1 cellular context compared by ENCODE assay signal in the genomic region with DNA sequence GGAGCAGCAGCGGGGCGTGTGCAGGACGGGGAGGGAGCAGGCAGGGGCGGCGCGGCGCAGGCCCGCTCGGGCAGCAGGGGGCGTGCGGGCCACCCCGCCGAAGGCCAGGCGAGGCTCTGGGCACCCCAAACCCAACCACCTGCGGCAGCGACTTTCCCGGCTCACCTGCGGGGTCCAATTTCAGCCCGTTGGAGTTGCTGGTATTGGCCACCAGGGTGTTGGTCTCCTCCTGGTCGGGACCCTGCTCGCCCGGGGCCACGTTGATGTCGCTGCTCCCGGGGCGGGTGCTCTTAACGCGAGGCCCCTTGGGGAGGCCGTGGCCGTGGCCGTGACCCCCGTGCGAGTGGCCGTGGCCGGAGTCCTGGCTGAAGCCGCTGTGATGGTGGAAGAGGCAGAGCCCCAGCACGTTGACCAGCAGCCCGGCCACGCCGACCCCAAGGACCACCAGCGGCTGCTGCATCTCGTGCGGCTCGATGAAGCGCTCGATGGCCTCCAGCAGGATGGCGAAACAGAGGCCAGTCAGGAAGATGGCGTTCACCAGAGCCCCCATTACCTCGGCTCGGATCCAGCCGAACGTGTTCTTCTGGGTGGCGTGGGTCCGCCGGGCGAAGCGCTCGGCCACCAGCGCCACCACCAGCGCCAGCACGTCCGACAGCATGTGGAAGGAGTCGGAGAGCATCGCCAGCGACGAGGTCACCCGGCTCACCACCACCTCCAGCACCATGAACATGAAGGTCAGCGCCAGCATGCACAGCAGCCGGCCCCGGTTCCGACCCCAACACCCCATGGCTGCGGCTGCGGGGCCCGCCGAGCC.
A peak's percentile ranks its signal among the peaks of the same experiment; 100 is the strongest.
TF ChIP-seq lines count a peak whose summit lies in the region.

No MANE protein-coding gene starts in this region.

TF ChIP-seq in K562, 482 proteins besides CTCF, POLR2A, EP300 and RAD21 (continued from another document and continues in another):
- TF ChIP-seq, protein P1, sequence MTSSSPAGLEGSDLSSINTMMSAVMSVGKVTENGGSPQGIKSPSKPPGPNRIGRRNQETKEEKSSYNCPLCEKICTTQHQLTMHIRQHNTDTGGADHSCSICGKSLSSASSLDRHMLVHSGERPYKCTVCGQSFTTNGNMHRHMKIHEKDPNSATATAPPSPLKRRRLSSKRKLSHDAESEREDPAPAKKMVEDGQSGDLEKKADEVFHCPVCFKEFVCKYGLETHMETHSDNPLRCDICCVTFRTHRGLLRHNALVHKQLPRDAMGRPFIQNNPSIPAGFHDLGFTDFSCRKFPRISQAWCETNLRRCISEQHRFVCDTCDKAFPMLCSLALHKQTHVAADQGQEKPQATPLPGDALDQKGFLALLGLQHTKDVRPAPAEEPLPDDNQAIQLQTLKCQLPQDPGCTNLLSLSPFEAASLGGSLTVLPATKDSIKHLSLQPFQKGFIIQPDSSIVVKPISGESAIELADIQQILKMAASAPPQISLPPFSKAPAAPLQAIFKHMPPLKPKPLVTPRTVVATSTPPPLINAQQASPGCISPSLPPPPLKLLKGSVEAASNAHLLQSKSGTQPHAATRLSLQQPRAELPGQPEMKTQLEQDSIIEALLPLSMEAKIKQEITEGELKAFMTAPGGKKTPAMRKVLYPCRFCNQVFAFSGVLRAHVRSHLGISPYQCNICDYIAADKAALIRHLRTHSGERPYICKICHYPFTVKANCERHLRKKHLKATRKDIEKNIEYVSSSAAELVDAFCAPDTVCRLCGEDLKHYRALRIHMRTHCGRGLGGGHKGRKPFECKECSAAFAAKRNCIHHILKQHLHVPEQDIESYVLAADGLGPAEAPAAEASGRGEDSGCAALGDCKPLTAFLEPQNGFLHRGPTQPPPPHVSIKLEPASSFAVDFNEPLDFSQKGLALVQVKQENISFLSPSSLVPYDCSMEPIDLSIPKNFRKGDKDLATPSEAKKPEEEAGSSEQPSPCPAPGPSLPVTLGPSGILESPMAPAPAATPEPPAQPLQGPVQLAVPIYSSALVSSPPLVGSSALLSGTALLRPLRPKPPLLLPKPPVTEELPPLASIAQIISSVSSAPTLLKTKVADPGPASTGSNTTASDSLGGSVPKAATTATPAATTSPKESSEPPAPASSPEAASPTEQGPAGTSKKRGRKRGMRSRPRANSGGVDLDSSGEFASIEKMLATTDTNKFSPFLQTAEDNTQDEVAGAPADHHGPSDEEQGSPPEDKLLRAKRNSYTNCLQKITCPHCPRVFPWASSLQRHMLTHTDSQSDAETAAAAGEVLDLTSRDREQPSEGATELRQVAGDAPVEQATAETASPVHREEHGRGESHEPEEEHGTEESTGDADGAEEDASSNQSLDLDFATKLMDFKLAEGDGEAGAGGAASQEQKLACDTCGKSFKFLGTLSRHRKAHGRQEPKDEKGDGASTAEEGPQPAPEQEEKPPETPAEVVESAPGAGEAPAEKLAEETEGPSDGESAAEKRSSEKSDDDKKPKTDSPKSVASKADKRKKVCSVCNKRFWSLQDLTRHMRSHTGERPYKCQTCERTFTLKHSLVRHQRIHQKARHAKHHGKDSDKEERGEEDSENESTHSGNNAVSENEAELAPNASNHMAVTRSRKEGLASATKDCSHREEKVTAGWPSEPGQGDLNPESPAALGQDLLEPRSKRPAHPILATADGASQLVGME (CRISPR knock-in tag; IDR thresholded peaks at IDR 0.05): peak; percentile 74; the same call in 1 of the 2 replicates
- TF ChIP-seq SP1 (CRISPR knock-in tag; IDR thresholded peaks at IDR 0.05) (peak; percentile 88), GATAD2A (IDR thresholded peaks at IDR 0.05) (peak; percentile 96), CREM (IDR thresholded peaks at IDR 0.05; ENCODE audit: low read depth) (peak; percentile 72; the same call in 1 of the 2 replicates), CXXC5 (CRISPR knock-in tag; IDR thresholded peaks at IDR 0.05) (peak; percentile 77), DMBX1 (CRISPR knock-in tag; IDR thresholded peaks at IDR 0.05; ENCODE audit: borderline replicate concordance) (0 out of 2 replicates have a peak, but pooled peaks have one; percentile 41), FOXA3 (CRISPR knock-in tag; conservative IDR thresholded peaks at IDR 0.05 in 1 of 2, IDR thresholded peaks at IDR 0.05 in 1 of 2) (0 out of 4 replicates have a peak, but pooled peaks of 1 of the 2 experiments have one; percentile 14), HEY1 (CRISPR knock-in tag; IDR thresholded peaks at IDR 0.05; ENCODE audit: borderline replicate concordance) (no peak), CHD1 (IDR thresholded peaks at IDR 0.05; ENCODE audit: low read length) (peak; percentile 54), FOXM1 (IDR thresholded peaks at IDR 0.05; ENCODE audit: low read depth) (no peak), FOXM1 (CRISPR knock-in tag; IDR thresholded peaks at IDR 0.05; ENCODE audit: low read depth) (peak; percentile 76; the same call in 1 of the 2 replicates), ZNF282 (CRISPR knock-in tag; IDR thresholded peaks at IDR 0.05) (0 out of 2 replicates have a peak, but pooled peaks have one; percentile 81), RCOR1 (IDR thresholded peaks at IDR 0.05; ENCODE audit: borderline replicate concordance in 1 of 2, low read depth in 2 of 2, low read length in 2 of 2) (peak in 1 of 2 experiments; percentile 74; a peak in 2 of 4 replicates), HDAC8 (tag; IDR thresholded peaks at IDR 0.05) (peak; percentile 54; the same call in 1 of the 2 replicates), PHF8 (IDR thresholded peaks at IDR 0.05; ENCODE audit: borderline replicate concordance, low read length) (peak; percentile 31; the same call in 1 of the 2 replicates), ZBTB17 (CRISPR knock-in tag; IDR thresholded peaks at IDR 0.05) (peak; percentile 5; the same call in 1 of the 2 replicates), RB1 (IDR thresholded peaks at IDR 0.05; ENCODE audit: low read depth) (peak; percentile 85), KLF13 (tag; IDR thresholded peaks at IDR 0.05; ENCODE audit: borderline replicate concordance, low read depth) (peak; percentile 14; the same call in 1 of the 2 replicates), THRAP3 (IDR thresholded peaks at IDR 0.05; ENCODE audit: borderline replicate concordance) (no peak), CBFB (CRISPR knock-in tag; IDR thresholded peaks at IDR 0.05) (peak; percentile 60; the same call in 1 of the 2 replicates), TBP (optimal IDR thresholded peaks at IDR 0.05; ENCODE audit: low read depth, low read length) (peak; percentile 30), JUND (IDR thresholded peaks at IDR 0.05; ENCODE audit: borderline replicate concordance, low read depth, low read length) (0 out of 2 replicates have a peak, but pooled peaks have one; percentile 45), JUND (tag; IDR thresholded peaks at IDR 0.05; ENCODE audit: borderline replicate concordance, low read depth, low read length) (no peak; the same call in 2 of the 3 replicates), EP400 (IDR thresholded peaks at IDR 0.05) (peak; percentile 66; the same call in 1 of the 2 replicates), HNRNPL (IDR thresholded peaks at IDR 0.05; ENCODE audit: low read depth, low read length) (peak; percentile 93), NFRKB (IDR thresholded peaks at IDR 0.05; ENCODE audit: low read depth) (peak; percentile 22; the same call in 1 of the 2 replicates), HDAC2 (IDR thresholded peaks at IDR 0.05) (peak; percentile 19; the same call in 1 of the 2 replicates)
- TF ChIP-seq, protein P2, sequence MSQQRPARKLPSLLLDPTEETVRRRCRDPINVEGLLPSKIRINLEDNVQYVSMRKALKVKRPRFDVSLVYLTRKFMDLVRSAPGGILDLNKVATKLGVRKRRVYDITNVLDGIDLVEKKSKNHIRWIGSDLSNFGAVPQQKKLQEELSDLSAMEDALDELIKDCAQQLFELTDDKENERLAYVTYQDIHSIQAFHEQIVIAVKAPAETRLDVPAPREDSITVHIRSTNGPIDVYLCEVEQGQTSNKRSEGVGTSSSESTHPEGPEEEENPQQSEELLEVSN (IDR thresholded peaks at IDR 0.05; ENCODE audit: borderline replicate concordance in 1 of 2, extremely low read depth in 1 of 2, insufficient read depth in 1 of 2, insufficient read length in 1 of 2, low read depth in 1 of 2, low read length in 1 of 2, poor library complexity in 1 of 2, severe bottlenecking in 1 of 2): peak; percentile 72 to 84
- TF ChIP-seq, protein P3, sequence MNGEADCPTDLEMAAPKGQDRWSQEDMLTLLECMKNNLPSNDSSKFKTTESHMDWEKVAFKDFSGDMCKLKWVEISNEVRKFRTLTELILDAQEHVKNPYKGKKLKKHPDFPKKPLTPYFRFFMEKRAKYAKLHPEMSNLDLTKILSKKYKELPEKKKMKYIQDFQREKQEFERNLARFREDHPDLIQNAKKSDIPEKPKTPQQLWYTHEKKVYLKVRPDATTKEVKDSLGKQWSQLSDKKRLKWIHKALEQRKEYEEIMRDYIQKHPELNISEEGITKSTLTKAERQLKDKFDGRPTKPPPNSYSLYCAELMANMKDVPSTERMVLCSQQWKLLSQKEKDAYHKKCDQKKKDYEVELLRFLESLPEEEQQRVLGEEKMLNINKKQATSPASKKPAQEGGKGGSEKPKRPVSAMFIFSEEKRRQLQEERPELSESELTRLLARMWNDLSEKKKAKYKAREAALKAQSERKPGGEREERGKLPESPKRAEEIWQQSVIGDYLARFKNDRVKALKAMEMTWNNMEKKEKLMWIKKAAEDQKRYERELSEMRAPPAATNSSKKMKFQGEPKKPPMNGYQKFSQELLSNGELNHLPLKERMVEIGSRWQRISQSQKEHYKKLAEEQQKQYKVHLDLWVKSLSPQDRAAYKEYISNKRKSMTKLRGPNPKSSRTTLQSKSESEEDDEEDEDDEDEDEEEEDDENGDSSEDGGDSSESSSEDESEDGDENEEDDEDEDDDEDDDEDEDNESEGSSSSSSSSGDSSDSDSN (IDR thresholded peaks at IDR 0.05; ENCODE audit: borderline replicate concordance in 1 of 2, low read depth in 2 of 2, low read length in 2 of 2): peak in 1 of 2 experiments; percentile 64; a peak in 1 of 4 replicates
- TF ChIP-seq, protein P4, sequence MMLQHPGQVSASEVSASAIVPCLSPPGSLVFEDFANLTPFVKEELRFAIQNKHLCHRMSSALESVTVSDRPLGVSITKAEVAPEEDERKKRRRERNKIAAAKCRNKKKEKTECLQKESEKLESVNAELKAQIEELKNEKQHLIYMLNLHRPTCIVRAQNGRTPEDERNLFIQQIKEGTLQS (IDR thresholded peaks at IDR 0.05): no peak
- TF ChIP-seq, protein P4 (CRISPR knock-in tag; conservative IDR thresholded peaks at IDR 0.05): no peak
- TF ChIP-seq, protein P5, sequence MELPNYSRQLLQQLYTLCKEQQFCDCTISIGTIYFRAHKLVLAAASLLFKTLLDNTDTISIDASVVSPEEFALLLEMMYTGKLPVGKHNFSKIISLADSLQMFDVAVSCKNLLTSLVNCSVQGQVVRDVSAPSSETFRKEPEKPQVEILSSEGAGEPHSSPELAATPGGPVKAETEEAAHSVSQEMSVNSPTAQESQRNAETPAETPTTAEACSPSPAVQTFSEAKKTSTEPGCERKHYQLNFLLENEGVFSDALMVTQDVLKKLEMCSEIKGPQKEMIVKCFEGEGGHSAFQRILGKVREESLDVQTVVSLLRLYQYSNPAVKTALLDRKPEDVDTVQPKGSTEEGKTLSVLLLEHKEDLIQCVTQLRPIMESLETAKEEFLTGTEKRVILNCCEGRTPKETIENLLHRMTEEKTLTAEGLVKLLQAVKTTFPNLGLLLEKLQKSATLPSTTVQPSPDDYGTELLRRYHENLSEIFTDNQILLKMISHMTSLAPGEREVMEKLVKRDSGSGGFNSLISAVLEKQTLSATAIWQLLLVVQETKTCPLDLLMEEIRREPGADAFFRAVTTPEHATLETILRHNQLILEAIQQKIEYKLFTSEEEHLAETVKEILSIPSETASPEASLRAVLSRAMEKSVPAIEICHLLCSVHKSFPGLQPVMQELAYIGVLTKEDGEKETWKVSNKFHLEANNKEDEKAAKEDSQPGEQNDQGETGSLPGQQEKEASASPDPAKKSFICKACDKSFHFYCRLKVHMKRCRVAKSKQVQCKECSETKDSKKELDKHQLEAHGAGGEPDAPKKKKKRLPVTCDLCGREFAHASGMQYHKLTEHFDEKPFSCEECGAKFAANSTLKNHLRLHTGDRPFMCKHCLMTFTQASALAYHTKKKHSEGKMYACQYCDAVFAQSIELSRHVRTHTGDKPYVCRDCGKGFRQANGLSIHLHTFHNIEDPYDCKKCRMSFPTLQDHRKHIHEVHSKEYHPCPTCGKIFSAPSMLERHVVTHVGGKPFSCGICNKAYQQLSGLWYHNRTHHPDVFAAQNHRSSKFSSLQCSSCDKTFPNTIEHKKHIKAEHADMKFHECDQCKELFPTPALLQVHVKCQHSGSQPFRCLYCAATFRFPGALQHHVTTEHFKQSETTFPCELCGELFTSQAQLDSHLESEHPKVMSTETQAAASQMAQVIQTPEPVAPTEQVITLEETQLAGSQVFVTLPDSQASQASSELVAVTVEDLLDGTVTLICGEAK (IDR thresholded peaks at IDR 0.05): peak; percentile 21
- TF ChIP-seq, protein P5 (CRISPR knock-in tag; IDR thresholded peaks at IDR 0.05): no peak
- TF ChIP-seq, protein P6, sequence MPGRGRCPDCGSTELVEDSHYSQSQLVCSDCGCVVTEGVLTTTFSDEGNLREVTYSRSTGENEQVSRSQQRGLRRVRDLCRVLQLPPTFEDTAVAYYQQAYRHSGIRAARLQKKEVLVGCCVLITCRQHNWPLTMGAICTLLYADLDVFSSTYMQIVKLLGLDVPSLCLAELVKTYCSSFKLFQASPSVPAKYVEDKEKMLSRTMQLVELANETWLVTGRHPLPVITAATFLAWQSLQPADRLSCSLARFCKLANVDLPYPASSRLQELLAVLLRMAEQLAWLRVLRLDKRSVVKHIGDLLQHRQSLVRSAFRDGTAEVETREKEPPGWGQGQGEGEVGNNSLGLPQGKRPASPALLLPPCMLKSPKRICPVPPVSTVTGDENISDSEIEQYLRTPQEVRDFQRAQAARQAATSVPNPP (IDR thresholded peaks at IDR 0.05; ENCODE audit: borderline replicate concordance, insufficient read depth, insufficient read length): no peak
